In genomic region chr11:66113132-66113856, GRCh38 we compare ENCODE assay signal across 1 cellular context.
TF ChIP-seq lines count a peak whose summit lies in the region.

No MANE protein-coding gene starts in this region.

TF ChIP-seq in K562, 482 proteins besides CTCF, POLR2A, EP300 and RAD21 (continued from another document and continues in another):
- TF ChIP-seq GTF3C2 (IDR thresholded peaks at IDR 0.05; ENCODE audit: borderline replicate concordance, extremely low read depth, insufficient read length) (no peak), ATF6 (CRISPR knock-in tag; IDR thresholded peaks at IDR 0.05) (no peak), ZNF75A (CRISPR knock-in tag; IDR thresholded peaks at IDR 0.05) (no peak), SP1 (CRISPR knock-in tag; IDR thresholded peaks at IDR 0.05) (no peak), SNAPC5 (CRISPR knock-in tag; IDR thresholded peaks at IDR 0.05) (no peak), ZNF695 (CRISPR knock-in tag; IDR thresholded peaks at IDR 0.05) (no peak), NR2C2 (CRISPR knock-in tag; IDR thresholded peaks at IDR 0.05) (no peak), NR2C2 (tag; IDR thresholded peaks at IDR 0.05) (no peak), ZKSCAN3 (CRISPR knock-in tag; IDR thresholded peaks at IDR 0.05) (no peak), NCOR1 (IDR thresholded peaks at IDR 0.05) (no peak), ZNF140 (CRISPR knock-in tag; IDR thresholded peaks at IDR 0.05) (no peak), CEBPZ (IDR thresholded peaks at IDR 0.05; ENCODE audit: borderline replicate concordance, low read depth, low read length) (no peak), CAMTA2 (CRISPR knock-in tag; conservative IDR thresholded peaks at IDR 0.05) (no peak), E2F5 (CRISPR knock-in tag; IDR thresholded peaks at IDR 0.05) (no peak), UBTF (IDR thresholded peaks at IDR 0.05; ENCODE audit: borderline replicate concordance in 1 of 2, low read depth in 2 of 2, low read length in 2 of 2) (no peak), SMARCA4 (IDR thresholded peaks at IDR 0.05) (0 out of 2 replicates have a peak, but pooled peaks have one; percentile 34), ZFP30 (CRISPR knock-in tag; IDR thresholded peaks at IDR 0.05; ENCODE audit: borderline replicate concordance) (no peak), ZKSCAN8 (CRISPR knock-in tag; IDR thresholded peaks at IDR 0.05) (no peak), SOX6 (IDR thresholded peaks at IDR 0.05) (no peak), ZNF316 (IDR thresholded peaks at IDR 0.05) (peak; percentile 89), KDM4B (IDR thresholded peaks at IDR 0.05; ENCODE audit: borderline replicate concordance in 2 of 2, low read depth in 1 of 2) (no peak), GTF2B (IDR thresholded peaks at IDR 0.05; ENCODE audit: extremely low read depth, insufficient read length) (no peak), HSF4 (CRISPR knock-in tag; IDR thresholded peaks at IDR 0.05; ENCODE audit: borderline replicate concordance) (no peak), PTTG1 (tag; IDR thresholded peaks at IDR 0.05; ENCODE audit: low read depth) (no peak), ZNF655 (CRISPR knock-in tag; IDR thresholded peaks at IDR 0.05) (no peak), E2F8 (IDR thresholded peaks at IDR 0.05; ENCODE audit: low read depth, partially characterized antibody) (no peak), JUND (IDR thresholded peaks at IDR 0.05; ENCODE audit: borderline replicate concordance, low read depth, low read length) (peak; percentile 61; the same call in 1 of the 2 replicates), JUND (tag; IDR thresholded peaks at IDR 0.05; ENCODE audit: borderline replicate concordance, low read depth, low read length) (peak; percentile 60; the same call in 1 of the 3 replicates), ZBTB49 (CRISPR knock-in tag; IDR thresholded peaks at IDR 0.05; ENCODE audit: borderline replicate concordance) (no peak), CREB1 (IDR thresholded peaks at IDR 0.05) (no peak), CREB1 (CRISPR knock-in tag; IDR thresholded peaks at IDR 0.05) (no peak), CBFA2T3 (IDR thresholded peaks at IDR 0.05) (peak; percentile 15; the same call in 1 of the 2 replicates), HMGXB4 (CRISPR knock-in tag; IDR thresholded peaks at IDR 0.05) (no peak), DPF2 (IDR thresholded peaks at IDR 0.05) (no peak), EWSR1 (IDR thresholded peaks at IDR 0.05; ENCODE audit: borderline replicate concordance, low read depth, partially characterized antibody) (no peak), ZNF121 (CRISPR knock-in tag; conservative IDR thresholded peaks at IDR 0.05) (no peak), ZNF384 (IDR thresholded peaks at IDR 0.05; ENCODE audit: low read depth, low read length) (no peak), CTBP1 (IDR thresholded peaks at IDR 0.05; ENCODE audit: borderline replicate concordance) (peak; percentile 47; the same call in 1 of the 2 replicates), GABPB1 (CRISPR knock-in tag; IDR thresholded peaks at IDR 0.05) (no peak)
